Comparison of ENCODE assay signal across 37 cellular contexts in genomic region chr17:74954115-74954514, GRCh38. TPM values are rescaled to one million over a fixed set of nuclear protein-coding genes. Genes with fewer than 3 reads are reported as not detected.
"Had no signal": no experiment of that assay in that cellular context is flagged by ENCODE, and none has a peak within 500 bp of the region (broad histone marks: within the 10 kb centered on the region; RNA-seq: fewer than 3 reads in every experiment).

No MANE protein-coding gene starts in this region.

- H3K4me1 Mint-ChIP-seq: activated CD4-positive, alpha-beta T cell treated with anti-CD3 and anti-CD28 coated beads, Interleukin-2, amount 10 ng/mL, durations not matched to agents 24 days and 14 days; activated naive CD8-positive, alpha-beta T cell treated with anti-CD3 and anti-CD28 coated beads for 36 hours; activated T-helper 17 cell treated with anti-CD3 and anti-CD28 coated beads, Interleukin-2, amount 50 U/mL, for 72 hours; brain; central memory CD8-positive, alpha-beta T cell had no signal

- ATAC-seq: activated CD8-positive, alpha-beta T cell treated with anti-CD3 and anti-CD28 coated beads for 36 hours; activated naive CD4-positive, alpha-beta T cell treated with anti-CD3 and anti-CD28 coated beads, Interleukin-2, amount 50 U/mL, for 72 hours; activated T-cell treated with anti-CD3 and anti-CD28 coated beads, Interleukin-2, amount 50 U/mL, for 4 hours; activated T-cell treated with anti-CD3 and anti-CD28 coated beads, Interleukin-2, amount 50 U/mL, for 72 hours; activated T-helper 17 cell treated with anti-CD3 and anti-CD28 coated beads, Interleukin-2, amount 50 U/mL, for 72 hours had no signal

- H3K9me3 ChIP-seq: adrenal gland had no signal

- DNase-seq: activated B cell treated with CpG ODN at 0.5 μM for 24 hours; activated CD4-positive, alpha-beta memory T cell treated with anti-CD3 and anti-CD28 coated beads for 36 hours; activated CD4-positive, alpha-beta T cell treated with anti-CD3 and anti-CD28 coated beads for 4 hours; activated CD4-positive, alpha-beta T cell treated with anti-CD3 and anti-CD28 coated beads, Interleukin-2, amount 10 ng/mL, durations not matched to agents 24 days and 14 days; activated CD4-positive, alpha-beta T cell treated with anti-CD3 and anti-CD28 coated beads, Interleukin-2, amount 50 U/mL, for 1 hour; activated CD4-positive, alpha-beta T cell treated with anti-CD3 and anti-CD28 coated beads, Interleukin-2, amount 50 U/mL, for 4 hours; activated CD4-positive, CD25-positive, alpha-beta regulatory T cell treated with anti-CD3 and anti-CD28 coated beads, Interleukin-2, amount 50 U/mL, for 72 hours; activated CD8-positive, alpha-beta memory T cell treated with anti-CD3 and anti-CD28 coated beads, Interleukin-2, amount 50 U/mL, for 4 hours; activated CD8-positive, alpha-beta T cell treated with anti-CD3 and anti-CD28 coated beads for 36 hours; activated effector memory CD4-positive, alpha-beta T cell treated with anti-CD3 and anti-CD28 coated beads, Interleukin-2, amount 50 U/mL, for 16 hours; activated gamma-delta T cell treated with Interleukin-2 at 50 U/mL for 16 hours; activated naive CD4-positive, alpha-beta T cell; activated naive CD4-positive, alpha-beta T cell treated with anti-CD3 and anti-CD28 coated beads for 36 hours; activated naive CD4-positive, alpha-beta T cell treated with anti-CD3 and anti-CD28 coated beads, Interleukin-2, amount 50 U/mL, for 16 hours; activated naive CD8-positive, alpha-beta T cell treated with anti-CD3 and anti-CD28 coated beads for 36 hours; activated T-cell treated with anti-CD3 and anti-CD28 coated beads for 4 hours; activated T-cell treated with anti-CD3 and anti-CD28 coated beads, Interleukin-2, amount 50 U/mL, for 1 hour; activated T-cell treated with anti-CD3 and anti-CD28 coated beads, Interleukin-2, amount 50 U/mL, for 4 hours; activated T-cell treated with anti-CD3 and anti-CD28 coated beads, Interleukin-2, amount 50 U/mL, for 72 hours; adrenal gland; amniotic stem cell; aorta; cerebellar nuclear complex; T-helper 2 cell; T-helper 9 cell had no signal

- H3K27ac Mint-ChIP-seq: activated B cell treated with CpG ODN at 0.5 μM for 24 hours; activated CD4-positive, alpha-beta memory T cell treated with anti-CD3 and anti-CD28 coated beads for 36 hours; activated CD4-positive, alpha-beta T cell treated with anti-CD3 and anti-CD28 coated beads, Interleukin-2, amount 10 ng/mL, durations not matched to agents 24 days and 14 days; activated CD8-positive, alpha-beta T cell treated with anti-CD3 and anti-CD28 coated beads for 36 hours; activated naive CD4-positive, alpha-beta T cell treated with anti-CD3 and anti-CD28 coated beads for 36 hours; activated naive CD4-positive, alpha-beta T cell treated with anti-CD3 and anti-CD28 coated beads, Interleukin-2, amount 50 U/mL, for 72 hours; activated T-cell treated with anti-CD3 and anti-CD28 coated beads, Interleukin-2, amount 50 U/mL, for 72 hours; activated T-helper 1 cell treated with anti-CD3 and anti-CD28 coated beads, Interleukin-12 subunit alpha, Interleukin-12 subunit beta, Interleukin-2, Interleukin-4 antibody, amounts not matched to agents 30 ng/mL and 10 ng/mL and 1 ng/mL, durations not matched to agents 14 hours and 24 hours and 36 hours; activated T-helper 17 cell treated with anti-CD3 and anti-CD28 coated beads, Interleukin-2, amount 50 U/mL, for 72 hours; brain; T-helper 1 cell treated with Interleukin-12 subunit alpha and Interleukin-12 subunit beta and Interleukin-4 antibody, amounts not matched to agents 30 μg/mL and 1 μg/mL, for 36 hours; T-helper 2 cell treated with Interferon-gamma antibody and Interleukin-4, amounts not matched to agents 5 μg/mL and 100 μg/mL, for 36 hours had no signal

- H3K27me3 ChIP-seq: adrenal gland had no signal

- H3K27ac ChIP-seq: adrenal gland, cardiac muscle cell, VCaP had no signal

- H3K4me3 ChIP-seq: adrenal gland, cardiac muscle cell had no signal

- H3K9me3 Mint-ChIP-seq: activated B cell treated with CpG ODN at 0.5 μM for 24 hours; activated CD4-positive, alpha-beta memory T cell treated with anti-CD3 and anti-CD28 coated beads for 36 hours; activated CD4-positive, alpha-beta T cell treated with anti-CD3 and anti-CD28 coated beads, Interleukin-2, amount 10 ng/mL, durations not matched to agents 24 days and 14 days; activated CD8-positive, alpha-beta T cell treated with anti-CD3 and anti-CD28 coated beads for 36 hours; activated naive CD4-positive, alpha-beta T cell treated with anti-CD3 and anti-CD28 coated beads for 36 hours; activated naive CD4-positive, alpha-beta T cell treated with anti-CD3 and anti-CD28 coated beads, Interleukin-2, amount 50 U/mL, for 72 hours; activated naive CD8-positive, alpha-beta T cell treated with anti-CD3 and anti-CD28 coated beads for 36 hours; activated T-cell treated with anti-CD3 and anti-CD28 coated beads, Interleukin-2, amount 50 U/mL, for 4 hours; activated T-cell treated with anti-CD3 and anti-CD28 coated beads, Interleukin-2, amount 50 U/mL, for 72 hours; activated T-helper 1 cell treated with anti-CD3 and anti-CD28 coated beads, Interleukin-12 subunit alpha, Interleukin-12 subunit beta, Interleukin-2, Interleukin-4 antibody, amounts not matched to agents 30 ng/mL and 10 ng/mL and 1 ng/mL, durations not matched to agents 14 hours and 24 hours and 36 hours; activated T-helper 17 cell treated with anti-CD3 and anti-CD28 coated beads, Interleukin-2, amount 50 U/mL, for 72 hours; brain; central memory CD8-positive, alpha-beta T cell; T-helper 1 cell treated with Interleukin-12 subunit alpha and Interleukin-12 subunit beta and Interleukin-4 antibody, amounts not matched to agents 30 μg/mL and 1 μg/mL, for 36 hours; T-helper 2 cell treated with Interferon-gamma antibody and Interleukin-4, amounts not matched to agents 5 μg/mL and 100 μg/mL, for 36 hours had no signal

- H3K36me3 Mint-ChIP-seq: activated CD4-positive, alpha-beta memory T cell treated with anti-CD3 and anti-CD28 coated beads for 36 hours; activated naive CD4-positive, alpha-beta T cell treated with anti-CD3 and anti-CD28 coated beads, Interleukin-2, amount 50 U/mL, for 72 hours; activated naive CD8-positive, alpha-beta T cell treated with anti-CD3 and anti-CD28 coated beads for 36 hours had no signal

- H3K36me3 ChIP-seq: adrenal gland, cardiac muscle cell had no signal

- H3K4me1 ChIP-seq: adrenal gland had no signal

- H3K4me3 Mint-ChIP-seq: activated B cell treated with CpG ODN at 0.5 μM for 24 hours; activated CD4-positive, alpha-beta memory T cell treated with anti-CD3 and anti-CD28 coated beads for 36 hours; activated CD4-positive, alpha-beta T cell treated with anti-CD3 and anti-CD28 coated beads, Interleukin-2, amount 10 ng/mL, durations not matched to agents 24 days and 14 days; activated CD8-positive, alpha-beta T cell treated with anti-CD3 and anti-CD28 coated beads for 36 hours; activated naive CD4-positive, alpha-beta T cell treated with anti-CD3 and anti-CD28 coated beads for 36 hours; activated naive CD8-positive, alpha-beta T cell treated with anti-CD3 and anti-CD28 coated beads for 36 hours; activated T-cell treated with anti-CD3 and anti-CD28 coated beads, Interleukin-2, amount 50 U/mL, for 4 hours; activated T-cell treated with anti-CD3 and anti-CD28 coated beads, Interleukin-2, amount 50 U/mL, for 72 hours; activated T-helper 1 cell treated with anti-CD3 and anti-CD28 coated beads, Interleukin-12 subunit alpha, Interleukin-12 subunit beta, Interleukin-2, Interleukin-4 antibody, amounts not matched to agents 30 ng/mL and 10 ng/mL and 1 ng/mL, durations not matched to agents 14 hours and 24 hours and 36 hours; activated T-helper 17 cell treated with anti-CD3 and anti-CD28 coated beads, Interleukin-2, amount 50 U/mL, for 72 hours; brain; central memory CD8-positive, alpha-beta T cell; T-helper 1 cell treated with Interleukin-12 subunit alpha and Interleukin-12 subunit beta and Interleukin-4 antibody, amounts not matched to agents 30 μg/mL and 1 μg/mL, for 36 hours; T-helper 2 cell treated with Interferon-gamma antibody and Interleukin-4, amounts not matched to agents 5 μg/mL and 100 μg/mL, for 36 hours had no signal

RNA-seq across cellular contexts. Expression of gene OTOP3, which starts 18.4 kb away (rescaled TPM):
- total RNA-seq: activated B cell treated with CpG ODN at 0.5 μM for 24 hours; activated CD4-positive, alpha-beta memory T cell treated with anti-CD3 and anti-CD28 coated beads for 36 hours; activated CD4-positive, alpha-beta T cell treated with anti-CD3 and anti-CD28 coated beads, Interleukin-2, amount 10 ng/mL, durations not matched to agents 24 days and 14 days; activated CD8-positive, alpha-beta memory T cell treated with anti-CD3 and anti-CD28 coated beads for 36 hours; activated CD8-positive, alpha-beta T cell treated with anti-CD3 and anti-CD28 coated beads for 36 hours; activated naive CD4-positive, alpha-beta T cell treated with anti-CD3 and anti-CD28 coated beads for 36 hours; activated naive CD4-positive, alpha-beta T cell treated with anti-CD3 and anti-CD28 coated beads, Interleukin-2, amount 50 U/mL, for 72 hours; activated naive CD8-positive, alpha-beta T cell treated with anti-CD3 and anti-CD28 coated beads for 36 hours; activated T-cell treated with anti-CD3 and anti-CD28 coated beads, Interleukin-2, amount 50 U/mL, for 4 hours; activated T-cell treated with anti-CD3 and anti-CD28 coated beads, Interleukin-2, amount 50 U/mL, for 72 hours; activated T-helper 1 cell treated with anti-CD3 and anti-CD28 coated beads, Interleukin-12 subunit alpha, Interleukin-12 subunit beta, Interleukin-2, Interleukin-4 antibody, amounts not matched to agents 30 ng/mL and 10 ng/mL and 1 ng/mL, durations not matched to agents 14 hours and 24 hours and 36 hours; activated T-helper 17 cell treated with anti-CD3 and anti-CD28 coated beads, Interleukin-2, amount 50 U/mL, for 72 hours; adrenal gland; aorta; cardiac muscle cell; chondrocyte had no signal

RNA-seq across cellular contexts. Expression of gene HID1, which starts 18.4 kb away (rescaled TPM):
- total RNA-seq: activated CD4-positive, alpha-beta T cell treated with anti-CD3 and anti-CD28 coated beads, Interleukin-2, amount 10 ng/mL, durations not matched to agents 24 days and 14 days had no signal

RNA-seq across cellular contexts. Expression of gene OTOP2, which starts 30.0 kb away (rescaled TPM):
- total RNA-seq: activated B cell treated with CpG ODN at 0.5 μM for 24 hours; activated CD4-positive, alpha-beta memory T cell treated with anti-CD3 and anti-CD28 coated beads for 36 hours; activated CD4-positive, alpha-beta T cell treated with anti-CD3 and anti-CD28 coated beads, Interleukin-2, amount 10 ng/mL, durations not matched to agents 24 days and 14 days; activated CD8-positive, alpha-beta memory T cell treated with anti-CD3 and anti-CD28 coated beads for 36 hours; activated CD8-positive, alpha-beta T cell treated with anti-CD3 and anti-CD28 coated beads for 36 hours; activated naive CD4-positive, alpha-beta T cell treated with anti-CD3 and anti-CD28 coated beads for 36 hours; activated naive CD4-positive, alpha-beta T cell treated with anti-CD3 and anti-CD28 coated beads, Interleukin-2, amount 50 U/mL, for 72 hours; activated naive CD8-positive, alpha-beta T cell treated with anti-CD3 and anti-CD28 coated beads for 36 hours; activated T-cell treated with anti-CD3 and anti-CD28 coated beads, Interleukin-2, amount 50 U/mL, for 4 hours; activated T-cell treated with anti-CD3 and anti-CD28 coated beads, Interleukin-2, amount 50 U/mL, for 72 hours; activated T-helper 1 cell treated with anti-CD3 and anti-CD28 coated beads, Interleukin-12 subunit alpha, Interleukin-12 subunit beta, Interleukin-2, Interleukin-4 antibody, amounts not matched to agents 30 ng/mL and 10 ng/mL and 1 ng/mL, durations not matched to agents 14 hours and 24 hours and 36 hours; activated T-helper 17 cell treated with anti-CD3 and anti-CD28 coated beads, Interleukin-2, amount 50 U/mL, for 72 hours; adrenal gland; aorta; bronchial epithelial cell; cardiac muscle cell; chondrocyte had no signal

RNA-seq across cellular contexts. Expression of gene USH1G, which starts 31.1 kb away (rescaled TPM):
- total RNA-seq: activated B cell treated with CpG ODN at 0.5 μM for 24 hours; activated CD4-positive, alpha-beta memory T cell treated with anti-CD3 and anti-CD28 coated beads for 36 hours; activated CD4-positive, alpha-beta T cell treated with anti-CD3 and anti-CD28 coated beads, Interleukin-2, amount 10 ng/mL, durations not matched to agents 24 days and 14 days; activated CD8-positive, alpha-beta memory T cell treated with anti-CD3 and anti-CD28 coated beads for 36 hours; activated CD8-positive, alpha-beta T cell treated with anti-CD3 and anti-CD28 coated beads for 36 hours; activated naive CD4-positive, alpha-beta T cell treated with anti-CD3 and anti-CD28 coated beads for 36 hours; activated naive CD4-positive, alpha-beta T cell treated with anti-CD3 and anti-CD28 coated beads, Interleukin-2, amount 50 U/mL, for 72 hours; activated naive CD8-positive, alpha-beta T cell treated with anti-CD3 and anti-CD28 coated beads for 36 hours; activated T-cell treated with anti-CD3 and anti-CD28 coated beads, Interleukin-2, amount 50 U/mL, for 4 hours; activated T-cell treated with anti-CD3 and anti-CD28 coated beads, Interleukin-2, amount 50 U/mL, for 72 hours; activated T-helper 1 cell treated with anti-CD3 and anti-CD28 coated beads, Interleukin-12 subunit alpha, Interleukin-12 subunit beta, Interleukin-2, Interleukin-4 antibody, amounts not matched to agents 30 ng/mL and 10 ng/mL and 1 ng/mL, durations not matched to agents 14 hours and 24 hours and 36 hours; activated T-helper 17 cell treated with anti-CD3 and anti-CD28 coated beads, Interleukin-2, amount 50 U/mL, for 72 hours; aorta; chondrocyte had no signal

RNA-seq across cellular contexts. Expression of gene CDR2L, which starts 33.3 kb away (rescaled TPM):
- total RNA-seq: activated B cell treated with CpG ODN at 0.5 μM for 24 hours had no signal
